Comparison of ENCODE assay signal across 1 cellular context in the genomic region with DNA sequence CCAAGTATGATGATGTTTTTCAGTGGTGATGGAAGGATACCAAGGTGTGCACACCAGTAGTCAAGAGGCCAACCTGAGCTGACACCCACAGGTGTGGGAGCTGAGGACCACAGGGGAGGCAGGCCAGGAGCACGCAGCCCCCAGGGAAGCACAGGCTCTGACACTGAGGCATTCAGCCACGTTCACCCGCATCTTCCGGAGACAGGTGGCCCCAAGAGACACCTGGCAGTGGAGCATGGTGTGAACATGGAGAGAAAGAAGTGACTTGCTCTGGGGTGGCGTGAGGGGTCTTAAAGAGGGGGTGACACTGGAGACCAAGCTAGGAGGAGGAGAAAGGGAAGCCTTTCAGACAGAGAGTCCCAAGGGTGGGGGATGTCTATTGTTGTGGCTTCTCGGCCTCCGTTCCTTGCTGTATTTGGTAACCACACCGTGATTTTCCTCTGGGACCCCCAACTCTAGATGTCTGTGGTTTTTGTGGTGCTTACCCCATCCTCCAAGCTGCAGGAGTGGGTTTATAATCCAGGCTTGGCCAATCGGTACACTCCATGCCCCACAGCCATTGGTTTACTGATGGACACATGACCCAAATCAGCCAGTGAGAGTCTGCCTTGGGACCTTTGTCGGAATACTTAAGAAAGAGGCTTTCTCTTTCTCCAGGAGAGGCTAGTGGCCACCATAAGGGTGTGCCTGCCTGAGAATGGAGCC.
TF ChIP-seq lines count a peak whose summit lies in the region.

No MANE protein-coding gene starts in this region.

TF ChIP-seq in IMR-90, 13 proteins besides CTCF, POLR2A, EP300 and RAD21 (continued from another document):
- TF ChIP-seq, protein P1, sequence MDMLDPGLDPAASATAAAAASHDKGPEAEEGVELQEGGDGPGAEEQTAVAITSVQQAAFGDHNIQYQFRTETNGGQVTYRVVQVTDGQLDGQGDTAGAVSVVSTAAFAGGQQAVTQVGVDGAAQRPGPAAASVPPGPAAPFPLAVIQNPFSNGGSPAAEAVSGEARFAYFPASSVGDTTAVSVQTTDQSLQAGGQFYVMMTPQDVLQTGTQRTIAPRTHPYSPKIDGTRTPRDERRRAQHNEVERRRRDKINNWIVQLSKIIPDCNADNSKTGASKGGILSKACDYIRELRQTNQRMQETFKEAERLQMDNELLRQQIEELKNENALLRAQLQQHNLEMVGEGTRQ (IDR thresholded peaks at IDR 0.05; ENCODE audit: low read depth, low read length) = no peak
- no peak for TF ChIP-seq MXI1 (IDR thresholded peaks at IDR 0.05; ENCODE audit: borderline replicate concordance, low read depth, low read length)
- TF ChIP-seq SMC3 (IDR thresholded peaks at IDR 0.05; ENCODE audit: low read depth, low read length) = no peak
- no peak for TF ChIP-seq NFE2L2 (IDR thresholded peaks at IDR 0.05; ENCODE audit: low read depth, low read length)
- no peak for TF ChIP-seq RFX5 (IDR thresholded peaks at IDR 0.05; ENCODE audit: low read depth, low read length)
- TF ChIP-seq MAZ (IDR thresholded peaks at IDR 0.05; ENCODE audit: borderline replicate concordance, low read depth, low read length) = no peak
- no peak for TF ChIP-seq CHD1 (IDR thresholded peaks at IDR 0.05; ENCODE audit: low read depth, low read length)
- TF ChIP-seq CEBPB (IDR thresholded peaks at IDR 0.05; ENCODE audit: low read depth, low read length) = no peak
- TF ChIP-seq, protein P2, sequence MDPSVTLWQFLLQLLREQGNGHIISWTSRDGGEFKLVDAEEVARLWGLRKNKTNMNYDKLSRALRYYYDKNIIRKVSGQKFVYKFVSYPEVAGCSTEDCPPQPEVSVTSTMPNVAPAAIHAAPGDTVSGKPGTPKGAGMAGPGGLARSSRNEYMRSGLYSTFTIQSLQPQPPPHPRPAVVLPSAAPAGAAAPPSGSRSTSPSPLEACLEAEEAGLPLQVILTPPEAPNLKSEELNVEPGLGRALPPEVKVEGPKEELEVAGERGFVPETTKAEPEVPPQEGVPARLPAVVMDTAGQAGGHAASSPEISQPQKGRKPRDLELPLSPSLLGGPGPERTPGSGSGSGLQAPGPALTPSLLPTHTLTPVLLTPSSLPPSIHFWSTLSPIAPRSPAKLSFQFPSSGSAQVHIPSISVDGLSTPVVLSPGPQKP (IDR thresholded peaks at IDR 0.05; ENCODE audit: borderline replicate concordance, low read depth, low read length) = no peak
- no peak for TF ChIP-seq FOS (IDR thresholded peaks at IDR 0.05; ENCODE audit: low read depth, low read length)
